Comparison of ENCODE assay signal across 8 cellular contexts in the genomic region with DNA sequence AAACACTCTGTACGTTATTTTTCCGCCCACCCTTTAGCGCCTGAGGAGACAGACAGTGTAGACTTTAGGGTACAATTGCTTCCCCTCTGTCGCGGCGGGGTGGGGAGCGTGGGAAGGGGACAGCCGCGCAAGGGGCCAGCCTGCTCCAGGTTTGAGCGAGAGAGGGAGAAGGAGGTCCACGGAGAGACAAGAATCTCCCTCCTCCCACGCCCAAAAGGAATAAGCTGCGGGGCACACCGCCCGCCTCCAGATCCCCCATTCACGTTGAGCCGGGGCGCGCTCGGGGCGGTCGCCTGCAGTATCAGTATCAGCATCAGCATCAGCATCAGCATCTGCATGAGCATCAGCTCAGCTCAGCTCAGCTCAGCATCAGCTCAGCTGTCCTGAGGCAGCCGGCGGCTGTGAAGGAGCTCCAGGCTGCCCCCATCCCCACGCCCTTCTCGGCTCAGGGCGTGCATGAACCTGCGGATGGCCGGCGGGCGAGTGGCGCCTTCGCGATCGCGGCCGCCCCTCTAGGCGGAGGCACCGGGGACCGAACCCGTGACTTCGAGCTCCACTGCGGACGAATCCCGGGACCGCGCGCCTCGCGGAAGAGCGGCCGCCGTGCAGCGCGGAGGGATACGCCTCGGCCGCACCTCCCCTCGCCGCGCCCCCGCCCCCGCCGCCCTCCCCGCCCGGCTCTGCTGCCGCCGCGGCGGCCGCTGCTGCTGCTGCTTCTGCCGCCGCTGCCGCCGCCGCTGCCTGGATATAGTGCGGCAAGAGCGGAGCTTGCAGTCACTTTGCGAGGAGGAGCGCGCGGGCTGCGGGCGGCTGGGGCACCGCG. TPM values are rescaled to one million over a fixed set of nuclear protein-coding genes. Genes with fewer than 3 reads are reported as not detected.
DNase-seq lines count a peak whose midpoint lies in the region; ATAC-seq, FAIRE-seq and TF ChIP-seq lines count a peak whose summit lies in the region.

Gene NCAM2 (plus strand): TSS at position 777 of the 823 bp plus-strand sequence.

- H3K4me2 ChIP-seq in H1 (ENCODE audit: insufficient read depth in 1 of 2, low read depth in 2 of 2, low read length in 2 of 2), result peak within 1 kb of the TSS; percentile 97 to 99

- H3K27ac Mint-ChIP-seq in memory B cell, result no peak within 1 kb of the TSS

- H2BK15ac ChIP-seq in H1 (ENCODE audit: low read length), result no peak within 1 kb of the TSS

- no TSS peak for BruUV-seq in A673 (replicated peaks; lab: Mats Ljungman, UMichigan)

- TF ChIP-seq EP300 in H1 (IDR thresholded peaks at IDR 0.05; ENCODE audit: borderline replicate concordance in 1 of 2, low read depth in 2 of 2, low read length in 2 of 2), result peak in 1 of 2 experiments; percentile 44; a peak in 1 of 3 replicates

- no peaks in the 10 kb centered on the region for H3K79me2 ChIP-seq in H1 (ENCODE audit: control insufficient read depth in 1 of 2, insufficient read depth in 2 of 2, low read length in 2 of 2)

- H4K91ac ChIP-seq in H1 (replicated peaks; ENCODE audit: insufficient read length, low read length), result no peak within 1 kb of the TSS

- ATAC-seq in GM19452 (IDR thresholded peaks at IDR 0.05; ENCODE audit: unreplicated experiment), result peak; percentile 59
- peak; percentile 67 for ATAC-seq in memory B cell (ENCODE audit: low read depth)
- no peak for ATAC-seq in GM21576 (IDR thresholded peaks at IDR 0.05; ENCODE audit: unreplicated experiment)

- peak within 1 kb of the TSS; percentile 62 for H3K4me3 Mint-ChIP-seq in memory B cell

- H3K4me3 ChIP-seq in A673 (ENCODE audit: low read depth, low read length, poor library complexity, severe bottlenecking) (peak within 1 kb of the TSS; percentile 84), H1 (ENCODE audit: extremely low read depth in 1 of 4, insufficient read depth in 2 of 4, low read depth in 3 of 4, low read length in 4 of 4) (peak within 1 kb of the TSS; percentile 58 to 77 (median 66))

- peaks cover 16% of the 10 kb centered on the region for H3K27me3 Mint-ChIP-seq in memory B cell

- 2% methylated on average over 50 of the region's 86 CpGs; no CpG with 5 or more reads in 1 of the 2 experiments for WGBS in H1 (ENCODE audit: extremely low coverage in 1 of 2, insufficient coverage in 1 of 2, insufficient read length in 1 of 2, insufficient replicate concordance in 2 of 2, low coverage in 1 of 2, low lambda C conversion rate in 2 of 2, missing lambda C conversion rate in 1 of 2), 2 experiments

- DNase-seq in A673 (ENCODE audit: low spot score), result peak; percentile 93
- DNase-seq in NCI-H2227 (lab: John Stamatoyannopoulos, UW; ENCODE audit: unreplicated experiment), result peak; percentile 94
- peak; percentile 86 for DNase-seq in activated CD8-positive, alpha-beta memory T cell treated with anti-CD3 and anti-CD28 coated beads for 24 hours
- peak in 1 of 2 experiments; percentile 88 for DNase-seq in H1 (ENCODE audit: low read depth in 1 of 2, low spot score in 2 of 2)
- peak; percentile 15 to 33 for DNase-seq in memory B cell (ENCODE audit: low spot score in 2 of 2)
- DNase-seq in stimulated activated CD4-positive, alpha-beta T cell treated with anti-CD3 and anti-CD28 coated beads, TNF-alpha, amount 100 ng/mL, for 48 hours (ENCODE audit: low read depth in 3 of 3), result peak; percentile 21 to 54 (median 31)

- POLR2A ChIA-PET in A673 (lab: Charles Lee; ENCODE audit: low non-redundant PET), result interaction anchor here (0.7 to 0.9 kb wide), 3 partner anchors 19 to 1411 kb away, joined by 3 to 5 read pairs (median 4); no protein-coding TSS in a partner anchor
- POLR2A ChIA-PET in H1 (lab: Charles Lee; ENCODE audit: partially characterized antibody), result interaction anchor here (0.8 kb wide), 1 partner anchor 107 kb away, joined by 3 read pairs; no protein-coding TSS in a partner anchor

- no peaks in the 10 kb centered on the region for H3K4me1 Mint-ChIP-seq in memory B cell

- H2BK20ac ChIP-seq in H1 (ENCODE audit: low read length), result peak within 1 kb of the TSS; percentile 9; the same call in 1 of the 2 replicates

- no peak within 1 kb of the TSS for H3K56ac ChIP-seq in H1 (replicated peaks; ENCODE audit: insufficient read length, low read depth, low read length)

- peak within 1 kb of the TSS; percentile 6 for H3K27ac ChIP-seq in A673 (ENCODE audit: low read depth, low read length, poor library complexity, severe bottlenecking)
- no peak within 1 kb of the TSS for H3K27ac ChIP-seq in H1 (ENCODE audit: low read depth, low read length)

- intact Hi-C loops in A673 (cut with micrococcal nuclease; ENCODE audit: unreplicated experiment), result loop anchor here (2.0 kb wide), 1 partner anchor 235 kb away; no protein-coding TSS in a partner anchor

- H3K4ac ChIP-seq in H1 (replicated peaks; ENCODE audit: insufficient read length, low read depth, low read length), result no peak within 1 kb of the TSS

- H3K36me3 Mint-ChIP-seq in memory B cell, result no peaks in the 10 kb centered on the region

- H4K8ac ChIP-seq in H1 (ENCODE audit: extremely low read depth, insufficient read depth, low read length), result peak within 1 kb of the TSS; percentile 37; the same call in 1 of the 2 replicates

- no peak within 1 kb of the TSS for H3K14ac ChIP-seq in H1 (ENCODE audit: insufficient read length)

- H3K36me3 ChIP-seq in A673 (ENCODE audit: insufficient read depth, low read length, poor library complexity, severe bottlenecking) (no peaks in the 10 kb centered on the region), H1 (ENCODE audit: control insufficient read depth in 2 of 4, insufficient read depth in 4 of 4, low read length in 3 of 4) (no peaks in the 10 kb centered on the region)

- H3K9me3 ChIP-seq in A673 (ENCODE audit: low read depth, low read length, poor library complexity, severe bottlenecking) (no peaks in the 10 kb centered on the region), H1 (ENCODE audit: insufficient read depth in 2 of 2, low read depth in 1 of 2, low read length in 1 of 2) (no peaks in the 10 kb centered on the region)

- peak within 1 kb of the TSS; percentile 22 for H4K5ac ChIP-seq in H1 (ENCODE audit: insufficient read length, low read depth, low read length)

- peak within 1 kb of the TSS; percentile 14; the same call in 1 of the 2 replicates for H3K18ac ChIP-seq in H1 (ENCODE audit: extremely low read depth, low read length)

- H2AFZ ChIP-seq in H1 (ENCODE audit: low read length), result peak within 1 kb of the TSS; percentile 98

- no peak within 1 kb of the TSS for H2BK5ac ChIP-seq in H1 (ENCODE audit: low read depth, low read length)

- peaks cover 17% of the 10 kb centered on the region for H3K23me2 ChIP-seq in H1 (ENCODE audit: low read depth, low read length)

- peak within 1 kb of the TSS in 2 of 4 experiments; percentile 13 to 38; a peak in 1 of 7 replicates for H3K9ac ChIP-seq in H1 (replicated peaks in 1 of 4; ENCODE audit: extremely low read depth in 1 of 4, low read depth in 3 of 4, low read length in 3 of 4)

- no peaks in the 10 kb centered on the region for H3K9me3 Mint-ChIP-seq in memory B cell

- CTCF ChIA-PET in A673 (lab: Charles Lee), result interaction anchor here (0.7 kb wide), 1 partner anchor 9 kb away, joined by 7 read pairs; no protein-coding TSS in a partner anchor
- CTCF ChIA-PET in H1 (lab: Charles Lee; ENCODE audit: partially characterized antibody), result interaction anchor here (0.9 to 11.3 kb wide), 5 partner anchors 27 to 270 kb away, joined by 3 to 116 read pairs (median 4); no protein-coding TSS in a partner anchor

- H3K4me1 ChIP-seq in A673 (ENCODE audit: insufficient read depth, low read length, poor library complexity, severe bottlenecking) (peaks cover 10% of the 10 kb centered on the region), H1 (replicated peaks in 1 of 4; ENCODE audit: control insufficient read depth in 3 of 4, insufficient read depth in 4 of 4, low read length in 3 of 4) (peaks cover 0 to 14% (median 6%) of the 10 kb centered on the region in 4 experiments; a peak in 6 of 7 replicates)

- TF ChIP-seq POLR2A in H1 (IDR thresholded peaks at IDR 0.05; ENCODE audit: control extremely low read depth in 1 of 2, low read depth in 2 of 2, low read length in 2 of 2), result peak in 1 of 2 experiments; percentile 41; a peak in 1 of 3 replicates

- no peak within 1 kb of the TSS for H2AK5ac ChIP-seq in H1 (ENCODE audit: low read depth, low read length)

- no peak for TF ChIP-seq CTCF in A673 (conservative IDR thresholded peaks at IDR 0.05; ENCODE audit: low read depth, low read length)
- no peak for TF ChIP-seq CTCF in H1 (IDR thresholded peaks at IDR 0.05; ENCODE audit: control extremely low read depth in 1 of 3, insufficient read depth in 1 of 3, low read depth in 1 of 3, low read length in 3 of 3)

- FAIRE-seq in H1 (lab: Jason Lieb, UNC), result no peak

- H3K27me3 ChIP-seq in A673 (replicated peaks; ENCODE audit: insufficient read depth, low read depth, low read length, poor library complexity), result no peaks in the 10 kb centered on the region
- peaks cover 7 to 24% (median 17%) of the 10 kb centered on the region in 4 experiments for H3K27me3 ChIP-seq in H1 (replicated peaks in 1 of 4; ENCODE audit: control insufficient read depth in 3 of 4, extremely low read depth in 1 of 4, insufficient read depth in 3 of 4, low read length in 3 of 4)

- no peak within 1 kb of the TSS for H2BK12ac ChIP-seq in H1 (ENCODE audit: low read depth, low read length)

- no peaks in the 10 kb centered on the region for H4K20me1 ChIP-seq in H1 (replicated peaks in 1 of 2; ENCODE audit: control insufficient read depth in 1 of 2, insufficient read depth in 2 of 2, low read length in 2 of 2)

- H3K79me1 ChIP-seq in H1 (ENCODE audit: low read depth, low read length), result no peaks in the 10 kb centered on the region

- no peak within 1 kb of the TSS for H3K23ac ChIP-seq in H1 (ENCODE audit: insufficient read length)

- H2BK120ac ChIP-seq in H1 (replicated peaks; ENCODE audit: low read depth, low read length), result no peak within 1 kb of the TSS

- TF ChIP-seq RAD21 in H1 (IDR thresholded peaks at IDR 0.05 in 1 of 2, conservative IDR thresholded peaks at IDR 0.05 in 1 of 2; ENCODE audit: low read depth in 2 of 2, low read length in 2 of 2), result 0 out of 4 replicates have a peak, but pooled peaks of 1 of the 2 experiments have one; percentile 1

RNA-seq across cellular contexts. Expression of gene NCAM2, which starts in this region (rescaled TPM):
- 36.0 and 38.2 TPM in 2 replicates for total RNA-seq in A673 (2021)
- 0.54 and 1.1 TPM in 2 replicates for total RNA-seq in H1 (2021; fragmentation: NEBNext Ultra II Directional; extraction: Animal tissue kit (Norgen Biotek cat#: 25700))
- 0.14 and 0.17 TPM in 2 replicates for polyA plus RNA-seq in H1 (2011; rRNA removed)
- polyA plus RNA-seq in H1 (2011; cell fraction: cytosol; rRNA removed), result 0.14 TPM
- polyA plus RNA-seq in H1 (2011; cell fraction: nucleus; rRNA removed), result 0.20 TPM
- 0.34 to 1.3 TPM (median 0.83 TPM) in 4 replicates for polyA plus RNA-seq in H1 (2012, experiment 1 of 2)
- 0.03 TPM for polyA plus RNA-seq in H1 (2012, experiment 2 of 2)
- polyA plus RNA-seq in H1 (2013, experiment 1 of 2), result 0.69 TPM
- polyA plus RNA-seq in H1 (2013, experiment 2 of 2), result 0.79 TPM
- 1.3 and 2.3 TPM in 2 replicates for polyA minus RNA-seq in H1 (2011; rRNA and poly(A)+ RNA removed)
- polyA minus RNA-seq in H1 (2011; cell fraction: cytosol; rRNA and poly(A)+ RNA removed), result not detected
- 0.70 TPM for polyA minus RNA-seq in H1 (2011; cell fraction: nucleus; rRNA and poly(A)+ RNA removed)

Comparison
In these comparisons a context has a peak if more than half of its experiments do, and no peak if none do; other contexts are left out.
1. RNA of gene NCAM2 (total RNA-seq): 36.0 to 38.2 TPM in A673; 0.54 to 1.1 TPM in H1; every median in the first group is over 10 times any median in the second.